In the genomic region with DNA sequence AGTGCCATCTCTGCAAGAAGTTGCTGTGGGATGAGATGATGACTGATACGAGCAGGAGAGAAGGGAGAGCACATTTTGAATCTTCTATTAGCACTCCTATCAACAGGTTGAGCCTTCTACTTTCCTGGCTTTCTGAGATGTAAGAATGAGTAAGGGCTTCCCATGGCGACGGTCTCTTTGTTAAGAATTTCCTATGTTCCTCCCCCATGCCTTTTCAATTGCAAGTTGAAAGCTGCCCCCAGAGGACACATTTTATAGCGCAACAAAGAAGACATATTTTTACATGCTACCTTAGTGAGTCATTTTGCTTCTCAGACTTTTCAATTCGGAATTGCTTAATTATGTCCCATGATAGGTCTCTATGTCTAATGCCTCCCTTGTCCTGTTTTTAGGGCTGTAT, we compare ENCODE assay signal across 11 cellular contexts.
DNase-seq lines count a peak whose midpoint lies in the region; ATAC-seq, FAIRE-seq and TF ChIP-seq lines count a peak whose summit lies in the region.
"Had no signal": no experiment of that assay in that cellular context is flagged by ENCODE, and none has a peak within 500 bp of the region (broad histone marks: within the 10 kb centered on the region; RNA-seq: fewer than 3 reads in every experiment).

No MANE protein-coding gene starts in this region.

- DNase-seq in SKM-1 treated with dmso at 0.1 percent for 144 hours (lab: John Stamatoyannopoulos, UW; ENCODE audit: unreplicated experiment) (peak; percentile 12), SKM-1 (lab: John Stamatoyannopoulos, UW; ENCODE audit: unreplicated experiment) (no peak), RWPE2 (ENCODE audit: low spot score) (no peak), fibroblast of the aortic adventitia (ENCODE audit: low read depth) (peak; percentile 88), stromal cell of bone marrow (ENCODE audit: low read depth) (peak; percentile 62), kidney (no peak)
- DNase-seq in activated CD4-positive, CD25-positive, alpha-beta regulatory T cell (lab: John Stamatoyannopoulos, UW): no peak
- DNase-seq in activated T-cell treated with anti-CD3 and anti-CD28 coated beads, Interleukin-2, amount 50 U/mL, for 1 hour: no peak
- DNase-seq: cortex of kidney, T-helper 9 cell had no signal

- no peaks in the 10 kb centered on the region for H3K36me3 ChIP-seq in RWPE2 (ENCODE audit: low read depth)
- no peaks in the 10 kb centered on the region for H3K36me3 ChIP-seq in kidney (ENCODE audit: control insufficient read depth in 1 of 2, insufficient read depth in 2 of 2, low read length in 2 of 2)

- H3K27ac ChIP-seq in RWPE2 (ENCODE audit: poor library complexity, severe bottlenecking): no peak overlapping the region
- no peak overlapping the region for H3K27ac ChIP-seq in kidney (ENCODE audit: low read depth in 2 of 2, low read length in 2 of 2)

- TF ChIP-seq CTCF in RWPE2 (IDR thresholded peaks at IDR 0.05; ENCODE audit: poor library complexity, severe bottlenecking): peak; percentile 48
- TF ChIP-seq CTCF in fibroblast of the aortic adventitia (IDR thresholded peaks at IDR 0.05; ENCODE audit: insufficient read depth, low read length): peak; percentile 58
- TF ChIP-seq CTCF in kidney (IDR thresholded peaks at IDR 0.05; ENCODE audit: borderline replicate concordance, extremely low read depth, insufficient read depth): no peak

- H3K27me3 ChIP-seq in RWPE2 (ENCODE audit: insufficient read depth, poor library complexity, severe bottlenecking): no peaks in the 10 kb centered on the region

- no peak overlapping the region for H3K9ac ChIP-seq in kidney (ENCODE audit: low read length in 2 of 2)

- intact Hi-C loops in kidney (cut with DNase I): no loop called here

- no peaks in the 10 kb centered on the region for H3K4me1 ChIP-seq in RWPE2 (ENCODE audit: insufficient read depth, poor library complexity, severe bottlenecking)
- H3K4me1 ChIP-seq in kidney (ENCODE audit: control insufficient read depth in 1 of 2, insufficient read depth in 1 of 2, low read depth in 1 of 2, low read length in 2 of 2): no peaks in the 10 kb centered on the region

- H3K9me3 ChIP-seq in RWPE2 (ENCODE audit: severe bottlenecking): no peaks in the 10 kb centered on the region
- H3K9me3 ChIP-seq in kidney (ENCODE audit: control insufficient read depth in 1 of 2, low read length in 2 of 2): no peaks in the 10 kb centered on the region

- H3K4me3 ChIP-seq in RWPE2 (ENCODE audit: severe bottlenecking) (no peak overlapping the region), fibroblast of the aortic adventitia (ENCODE audit: low read depth, low read length) (no peak overlapping the region), kidney (ENCODE audit: low read length in 2 of 2) (no peak overlapping the region)
- H3K4me3 ChIP-seq: skin epidermis had no signal

- no peak for FAIRE-seq in kidney (lab: Jason Lieb, UNC)

- peak; percentile 72 for ATAC-seq in RWPE2 (ENCODE audit: low read depth)

Comparison
In these comparisons a context has a peak if more than half of its experiments do, and no peak if none do; other contexts are left out.
1. DNase-seq: peak in SKM-1 treated with dmso at 0.1 percent for 144 hours (single experiment), fibroblast of the aortic adventitia (single experiment) and stromal cell of bone marrow (single experiment); none in SKM-1 (single experiment), RWPE2 (single experiment), kidney (single experiment), activated CD4-positive, CD25-positive, alpha-beta regulatory T cell (0 of 4) and activated T-cell treated with anti-CD3 and anti-CD28 coated beads, Interleukin-2, amount 50 U/mL, for 1 hour (single experiment).